Comparison of ENCODE assay signal across 28 cellular contexts in genomic region chr14:69994002-69994401, GRCh38.
A peak's percentile ranks its signal among the peaks of the same experiment; 100 is the strongest.
DNase-seq lines count a peak whose midpoint lies in the region; ATAC-seq, FAIRE-seq and TF ChIP-seq lines count a peak whose summit lies in the region.
"Had no signal": no experiment of that assay in that cellular context is flagged by ENCODE, and none has a peak within 500 bp of the region (broad histone marks: within the 10 kb centered on the region; RNA-seq: fewer than 3 reads in every experiment).

No MANE protein-coding gene starts in this region.

- peaks cover 12% of the 10 kb centered on the region for H3K27me3 Mint-ChIP-seq in activated T-cell treated with anti-CD3 and anti-CD28 coated beads, Interleukin-2, amount 50 U/mL, for 4 hours (ENCODE audit: low read depth)
- peaks cover 20% of the 10 kb centered on the region for H3K27me3 Mint-ChIP-seq in CD4-positive, alpha-beta T cell

- no peaks in the 10 kb centered on the region; the same call in 1 of the 2 replicates for H3K27me3 ChIP-seq in GM23248 (replicated peaks; ENCODE audit: insufficient read depth)
- peaks cover 3 to 4% of the 10 kb centered on the region in 2 experiments for H3K27me3 ChIP-seq in endothelial cell of umbilical vein (ENCODE audit: control insufficient read depth in 2 of 2, insufficient read depth in 2 of 2, low read length in 2 of 2)
- H3K27me3 ChIP-seq in osteoblast (ENCODE audit: insufficient read depth, low read length): no peaks in the 10 kb centered on the region
- H3K27me3 ChIP-seq in CD4-positive, alpha-beta T cell (ENCODE audit: control insufficient read depth, insufficient read depth, low read length): peaks cover 6% of the 10 kb centered on the region
- H3K27me3 ChIP-seq: SJSA1 had no signal

- WGBS in A549 (ENCODE audit: missing lambda C conversion rate): 73% methylated on average over 4 of the region's 4 CpGs
- WGBS in GM23248 (ENCODE audit: low coverage in 1 of 2, low lambda C conversion rate in 2 of 2, missing lambda C conversion rate in 2 of 2), 2 experiments: 9 to 12% methylated on average over 4 of the region's 4 CpGs

- peak overlapping the region; percentile 68 to 98; a peak in 5 of 6 replicates for H3K27ac ChIP-seq in A549
- H3K27ac ChIP-seq in GM23248: no peak overlapping the region
- no peak overlapping the region for H3K27ac ChIP-seq in endothelial cell of umbilical vein (ENCODE audit: insufficient read depth, low read depth, low read length)
- H3K27ac ChIP-seq in osteoblast (ENCODE audit: low read depth, low read length): no peak overlapping the region
- no peak overlapping the region for H3K27ac ChIP-seq in CD4-positive, alpha-beta T cell (ENCODE audit: low read depth, low read length)
- H3K27ac ChIP-seq: C4-2B, SJSA1 had no signal

- dilution Hi-C loops in endothelial cell of umbilical vein (cut with MboI; ENCODE audit: extremely low pct_ligation_motif_present, low sequenced_read_pairs): no loop called here

- no peak for TF ChIP-seq POLR2A in A549 (IDR thresholded peaks at IDR 0.05; ENCODE audit: low read length)
- TF ChIP-seq POLR2A in endothelial cell of umbilical vein (IDR thresholded peaks at IDR 0.05; ENCODE audit: low read depth, low read length): no peak

- no peaks in the 10 kb centered on the region for H3K36me3 Mint-ChIP-seq in activated T-cell treated with anti-CD3 and anti-CD28 coated beads, Interleukin-2, amount 50 U/mL, for 4 hours (ENCODE audit: insufficient read depth)
- no peaks in the 10 kb centered on the region for H3K36me3 Mint-ChIP-seq in CD4-positive, alpha-beta T cell (ENCODE audit: low read depth)
- H3K36me3 Mint-ChIP-seq: CD8-positive, alpha-beta memory T cell had no signal

- H3K9ac ChIP-seq in GM23248 (no peak overlapping the region), endothelial cell of umbilical vein (replicated peaks; ENCODE audit: extremely low read depth, insufficient read depth, low read length) (no peak overlapping the region)

- TF ChIP-seq EP300 in A549 (IDR thresholded peaks at IDR 0.05): no peak

- TF ChIP-seq RAD21 in A549 (conservative IDR thresholded peaks at IDR 0.05 in 1 of 2, IDR thresholded peaks at IDR 0.05 in 1 of 2): no peak

- DNase-seq in A549 (ENCODE audit: low read depth in 1 of 2, low spot score in 1 of 2) (no peak), GM23248 (no peak), endothelial cell of umbilical vein (ENCODE audit: low read depth, low spot score) (peak; percentile 7), osteoblast (ENCODE audit: insufficient read length, low spot score, missing footprints) (no peak)
- DNase-seq in activated T-cell treated with anti-CD3 and anti-CD28 coated beads, Interleukin-2, amount 50 U/mL, for 4 hours: no peak
- DNase-seq in CD4-positive, alpha-beta T cell: no peak
- DNase-seq: CD8-positive, alpha-beta memory T cell; DMS 273 treated with DMSO at 0.1 percent for 48 hours; DMS79; EL; GDM1; HCEC 1CT; Kasumi-1; MV-4-11; NCI-H1105; NCI-H146; NCI-H1930; NCI-H2107; NCI-H524 treated with DMSO at 0.1 percent for 48 hours; NCI-H774 had no signal

- peaks cover 35% of the 10 kb centered on the region for H3K4me1 ChIP-seq in A549
- no peaks in the 10 kb centered on the region for H3K4me1 ChIP-seq in GM23248 (ENCODE audit: insufficient read depth)
- H3K4me1 ChIP-seq in endothelial cell of umbilical vein (ENCODE audit: control insufficient read depth, extremely low read depth, insufficient read depth, low read length): no peaks in the 10 kb centered on the region
- peaks cover 13% of the 10 kb centered on the region for H3K4me1 ChIP-seq in osteoblast (ENCODE audit: insufficient read depth, low read length)

- FAIRE-seq in A549 (lab: Jason Lieb, UNC): no peak
- no peak for FAIRE-seq in endothelial cell of umbilical vein (lab: Jason Lieb, UNC)
- FAIRE-seq: GM12878, H1, HepG2, K562 had no signal

- H3K79me2 ChIP-seq in GM23248 (ENCODE audit: insufficient read depth): no peaks in the 10 kb centered on the region
- no peaks in the 10 kb centered on the region for H3K79me2 ChIP-seq in endothelial cell of umbilical vein (ENCODE audit: control insufficient read depth, insufficient read depth, low read length)
- no peaks in the 10 kb centered on the region for H3K79me2 ChIP-seq in osteoblast (ENCODE audit: insufficient read depth, low read length)

- intact Hi-C loops in endothelial cell of umbilical vein (cut with micrococcal nuclease): no loop called here
- intact Hi-C loops in CD4-positive, alpha-beta T cell (cut with DNase I, micrococcal nuclease): no loop called here

- H3K4me3 Mint-ChIP-seq in activated T-cell treated with anti-CD3 and anti-CD28 coated beads, Interleukin-2, amount 50 U/mL, for 4 hours: no peak overlapping the region
- no peak overlapping the region for H3K4me3 Mint-ChIP-seq in CD4-positive, alpha-beta T cell
- H3K4me3 Mint-ChIP-seq: B cell; CD8-positive, alpha-beta memory T cell had no signal

- H3K9me1 ChIP-seq in endothelial cell of umbilical vein (replicated peaks; ENCODE audit: control insufficient read depth, extremely low read depth, insufficient read depth, low read length): no peaks in the 10 kb centered on the region

- H3K27ac Mint-ChIP-seq in CD4-positive, alpha-beta T cell: no peak overlapping the region
- H3K27ac Mint-ChIP-seq: B cell; CD8-positive, alpha-beta memory T cell had no signal

- POLR2A ChIA-PET in A549 (lab: Yijun Ruan, JAX): no interaction called here
- POLR2A ChIA-PET in endothelial cell of umbilical vein (lab: Charles Lee): no interaction called here
- POLR2A ChIA-PET in CD4-positive, alpha-beta T cell (lab: Charles Lee): no interaction called here

- no peaks in the 10 kb centered on the region for H3K9me3 Mint-ChIP-seq in activated T-cell treated with anti-CD3 and anti-CD28 coated beads, Interleukin-2, amount 50 U/mL, for 4 hours
- H3K9me3 Mint-ChIP-seq in CD4-positive, alpha-beta T cell: no peaks in the 10 kb centered on the region
- H3K9me3 Mint-ChIP-seq: CD8-positive, alpha-beta memory T cell had no signal

- 0 out of 2 replicates have a peak overlapping the region, but pooled peaks have one; percentile 23 for H2AFZ ChIP-seq in GM23248
- no peak overlapping the region for H2AFZ ChIP-seq in endothelial cell of umbilical vein (ENCODE audit: low read depth, low read length)
- H2AFZ ChIP-seq in osteoblast (ENCODE audit: low read length): peak overlapping the region; percentile 36

- H3K4me3 ChIP-seq in A549: no peak overlapping the region
- H3K4me3 ChIP-seq in GM23248: no peak overlapping the region
- no peak overlapping the region for H3K4me3 ChIP-seq in endothelial cell of umbilical vein (replicated peaks in 1 of 3; ENCODE audit: insufficient read depth in 1 of 3, low read depth in 1 of 3, low read length in 3 of 3)
- no peak overlapping the region for H3K4me3 ChIP-seq in osteoblast (ENCODE audit: insufficient read depth, low read length)
- H3K4me3 ChIP-seq: GM12878, K562, SJSA1 had no signal

- H4K20me1 ChIP-seq in GM23248 (ENCODE audit: insufficient read depth) (no peaks in the 10 kb centered on the region), endothelial cell of umbilical vein (replicated peaks; ENCODE audit: control insufficient read depth, extremely low read depth, insufficient read depth, low read length) (no peaks in the 10 kb centered on the region), osteoblast (ENCODE audit: insufficient read depth, low read length) (no peaks in the 10 kb centered on the region)

- in situ Hi-C loops in GM23248 (cut with MboI): no loop called here

- CTCF ChIA-PET in A549 (lab: Yijun Ruan, JAX) (interaction anchor here (0.9 to 4.3 kb wide), 5 partner anchors 9 to 175 kb away, joined by 3 to 12 read pairs (median 7); no protein-coding TSS in a partner anchor), endothelial cell of umbilical vein (lab: Charles Lee) (interaction anchor here (1.6 to 1.7 kb wide), 2 partner anchors 19 to 34 kb away, joined by 4 to 6 read pairs; no protein-coding TSS in a partner anchor)
- CTCF ChIA-PET in CD4-positive, alpha-beta T cell (lab: Charles Lee): no interaction called here

- no peak overlapping the region for H3K4me2 ChIP-seq in A549
- H3K4me2 ChIP-seq in GM23248 (ENCODE audit: unreplicated experiment): no peak overlapping the region
- H3K4me2 ChIP-seq in endothelial cell of umbilical vein (ENCODE audit: insufficient read depth, low read length): no peak overlapping the region
- no peak overlapping the region for H3K4me2 ChIP-seq in osteoblast (ENCODE audit: insufficient read depth, low read length)

- H3K36me3 ChIP-seq in GM23248 (ENCODE audit: low read depth) (no peaks in the 10 kb centered on the region), endothelial cell of umbilical vein (ENCODE audit: control insufficient read depth in 2 of 2, extremely low read depth in 1 of 2, insufficient read depth in 2 of 2, low read length in 2 of 2) (no peaks in the 10 kb centered on the region), osteoblast (ENCODE audit: insufficient read depth, low read length) (no peaks in the 10 kb centered on the region)
- H3K36me3 ChIP-seq: SJSA1 had no signal

- peaks cover 5% of the 10 kb centered on the region; the same call in 1 of the 2 replicates for H3F3A ChIP-seq in GM23248 (ENCODE audit: insufficient read depth)

- ATAC-seq in A549 (no peak), HG03565 (IDR thresholded peaks at IDR 0.05; ENCODE audit: unreplicated experiment) (no peak)
- no peak for ATAC-seq in activated T-cell treated with anti-CD3 and anti-CD28 coated beads, Interleukin-2, amount 50 U/mL, for 4 hours
- ATAC-seq in CD4-positive, alpha-beta T cell (ENCODE audit: poor library complexity): no peak
- ATAC-seq: GM12878, HepG2, K562 had no signal

- no TSS peak for BruUV-seq in endothelial cell of umbilical vein (replicated peaks; lab: Mats Ljungman, UMichigan)

- no peak for TF ChIP-seq CTCF in A549 (IDR thresholded peaks at IDR 0.05)
- TF ChIP-seq CTCF in endothelial cell of umbilical vein (IDR thresholded peaks at IDR 0.05; ENCODE audit: extremely low read depth in 1 of 2, insufficient read depth in 1 of 2, low read depth in 1 of 2, low read length in 2 of 2): no peak
- TF ChIP-seq CTCF in osteoblast (IDR thresholded peaks at IDR 0.05; ENCODE audit: extremely low read depth, low read depth, low read length): no peak
- TF ChIP-seq CTCF in CD4-positive, alpha-beta T cell (IDR thresholded peaks at IDR 0.05): no peak

- H3K9me2 ChIP-seq in GM23248 (ENCODE audit: insufficient read depth): no peaks in the 10 kb centered on the region

- H3K9me3 ChIP-seq in A549 (peaks cover 3% of the 10 kb centered on the region; the same call in 2 of the 3 replicates), GM23248 (ENCODE audit: low read depth) (no peaks in the 10 kb centered on the region), endothelial cell of umbilical vein (replicated peaks; ENCODE audit: control insufficient read depth, insufficient read depth, low read length) (no peaks in the 10 kb centered on the region), osteoblast (ENCODE audit: low read depth, low read length) (no peaks in the 10 kb centered on the region)
- no peaks in the 10 kb centered on the region for H3K9me3 ChIP-seq in CD4-positive, alpha-beta T cell (ENCODE audit: control insufficient read depth, low read length)
- H3K9me3 ChIP-seq: SJSA1 had no signal

- H3K4me1 Mint-ChIP-seq in activated T-cell treated with anti-CD3 and anti-CD28 coated beads, Interleukin-2, amount 50 U/mL, for 4 hours (ENCODE audit: low read depth): no peaks in the 10 kb centered on the region
- H3K4me1 Mint-ChIP-seq in CD4-positive, alpha-beta T cell (ENCODE audit: low read depth): no peaks in the 10 kb centered on the region
- H3K4me1 Mint-ChIP-seq: B cell; CD8-positive, alpha-beta memory T cell had no signal

Comparison
In these comparisons a context has a peak if more than half of its experiments do, and no peak if none do; other contexts are left out.
1. H3K27ac ChIP-seq: peak in A549 (2 of 2); none in GM23248 (single experiment), endothelial cell of umbilical vein (single experiment), osteoblast (single experiment) and CD4-positive, alpha-beta T cell (single experiment).